ENCODE assay signal across 22 cellular contexts in genomic region chrX:33906971-33907370, GRCh38.
"Had no signal": no experiment of that assay in that cellular context is flagged by ENCODE, and none has a peak within 500 bp of the region (broad histone marks: within the 10 kb centered on the region; RNA-seq: fewer than 3 reads in every experiment).

No MANE protein-coding gene starts in this region.

- H3K4me3 ChIP-seq: heart left ventricle, left ventricle myocardium inferior, lung, pancreas, spleen, suprapubic skin, tibial artery had no signal

- H3K36me3 Mint-ChIP-seq: activated naive CD4-positive, alpha-beta T cell treated with anti-CD3 and anti-CD28 coated beads, Interleukin-2, amount 50 U/mL, for 24 hours; naive B cell had no signal

- H3K4me3 Mint-ChIP-seq: activated CD4-positive, alpha-beta memory T cell treated with anti-CD3 and anti-CD28 coated beads, Interleukin-2, amount 10 ng/mL, durations not matched to agents 7 days and 5 days; activated CD4-positive, alpha-beta T cell treated with anti-CD3 and anti-CD28 coated beads, Interleukin-2, amount 10 ng/mL, durations not matched to agents 7 days and 5 days; activated naive CD4-positive, alpha-beta T cell treated with anti-CD3 and anti-CD28 coated beads, Interleukin-2, amount 50 U/mL, for 24 hours; activated naive CD8-positive, alpha-beta T cell treated with anti-CD3 and anti-CD28 coated beads, Interleukin-2, amount 50 U/mL, for 24 hours; activated T-cell treated with anti-CD3 and anti-CD28 coated beads, Interleukin-2, amount 50 U/mL, for 4 hours; activated T-helper 17 cell treated with anti-CD3 and anti-CD28 coated beads, Interleukin-2, amount 50 U/mL, for 72 hours; naive B cell had no signal

- H3K27me3 Mint-ChIP-seq: activated CD4-positive, alpha-beta memory T cell treated with anti-CD3 and anti-CD28 coated beads, Interleukin-2, amount 10 ng/mL, durations not matched to agents 7 days and 5 days; activated CD4-positive, alpha-beta T cell treated with anti-CD3 and anti-CD28 coated beads, Interleukin-2, amount 10 ng/mL, durations not matched to agents 7 days and 5 days; activated naive CD4-positive, alpha-beta T cell treated with anti-CD3 and anti-CD28 coated beads, Interleukin-2, amount 50 U/mL, for 24 hours; activated naive CD8-positive, alpha-beta T cell treated with anti-CD3 and anti-CD28 coated beads, Interleukin-2, amount 50 U/mL, for 24 hours; activated T-helper 17 cell treated with anti-CD3 and anti-CD28 coated beads, Interleukin-2, amount 50 U/mL, for 72 hours; naive B cell had no signal

- H3K9me3 Mint-ChIP-seq: activated CD4-positive, alpha-beta memory T cell treated with anti-CD3 and anti-CD28 coated beads, Interleukin-2, amount 10 ng/mL, durations not matched to agents 7 days and 5 days; activated naive CD4-positive, alpha-beta T cell treated with anti-CD3 and anti-CD28 coated beads, Interleukin-2, amount 50 U/mL, for 24 hours; activated naive CD8-positive, alpha-beta T cell treated with anti-CD3 and anti-CD28 coated beads, Interleukin-2, amount 50 U/mL, for 24 hours; activated T-cell treated with anti-CD3 and anti-CD28 coated beads, Interleukin-2, amount 50 U/mL, for 4 hours; activated T-helper 17 cell treated with anti-CD3 and anti-CD28 coated beads, Interleukin-2, amount 50 U/mL, for 72 hours had no signal

- H3K27me3 ChIP-seq: heart left ventricle, spleen, suprapubic skin, tibial artery had no signal

- H3K27ac ChIP-seq: heart left ventricle, left ventricle myocardium inferior, pancreas, spleen, suprapubic skin, tibial artery had no signal

- DNase-seq: activated CD4-positive, alpha-beta memory T cell treated with anti-CD3 and anti-CD28 coated beads, Interleukin-2, amount 10 ng/mL, durations not matched to agents 7 days and 5 days; activated CD4-positive, alpha-beta T cell treated with anti-CD3 and anti-CD28 coated beads for 1 hour; activated CD4-positive, alpha-beta T cell treated with anti-CD3 and anti-CD28 coated beads, Interleukin-2, amount 10 ng/mL, durations not matched to agents 7 days and 5 days; activated gamma-delta T cell treated with Interleukin-2 at 50 U/mL for 16 hours; activated naive CD8-positive, alpha-beta T cell treated with anti-CD3 and anti-CD28 coated beads, Interleukin-2, amount 50 U/mL, for 24 hours; activated T-cell treated with anti-CD3 and anti-CD28 coated beads, Interleukin-2, amount 50 U/mL, for 4 hours; amygdala; central memory CD4-positive, alpha-beta T cell; heart left ventricle; left ventricle myocardium inferior; naive B cell; nucleus accumbens; pancreas; right cardiac atrium; spleen; stimulated activated naive CD4-positive, alpha-beta T cell; T-helper 2 cell; tibial artery had no signal

- H3K4me1 Mint-ChIP-seq: activated CD4-positive, alpha-beta memory T cell treated with anti-CD3 and anti-CD28 coated beads, Interleukin-2, amount 10 ng/mL, durations not matched to agents 7 days and 5 days; activated CD4-positive, alpha-beta T cell treated with anti-CD3 and anti-CD28 coated beads, Interleukin-2, amount 10 ng/mL, durations not matched to agents 7 days and 5 days; activated naive CD4-positive, alpha-beta T cell treated with anti-CD3 and anti-CD28 coated beads, Interleukin-2, amount 50 U/mL, for 24 hours; activated naive CD8-positive, alpha-beta T cell treated with anti-CD3 and anti-CD28 coated beads, Interleukin-2, amount 50 U/mL, for 24 hours; activated T-helper 17 cell treated with anti-CD3 and anti-CD28 coated beads, Interleukin-2, amount 50 U/mL, for 72 hours; naive B cell had no signal

- H3K36me3 ChIP-seq: heart left ventricle, left ventricle myocardium inferior, pancreas, spleen, suprapubic skin, tibial artery had no signal

- H3K27ac Mint-ChIP-seq: activated CD4-positive, alpha-beta memory T cell treated with anti-CD3 and anti-CD28 coated beads, Interleukin-2, amount 10 ng/mL, durations not matched to agents 7 days and 5 days; activated CD4-positive, alpha-beta T cell treated with anti-CD3 and anti-CD28 coated beads, Interleukin-2, amount 10 ng/mL, durations not matched to agents 7 days and 5 days; activated naive CD4-positive, alpha-beta T cell treated with anti-CD3 and anti-CD28 coated beads, Interleukin-2, amount 50 U/mL, for 24 hours; activated naive CD8-positive, alpha-beta T cell treated with anti-CD3 and anti-CD28 coated beads, Interleukin-2, amount 50 U/mL, for 24 hours; activated T-helper 17 cell treated with anti-CD3 and anti-CD28 coated beads, Interleukin-2, amount 50 U/mL, for 72 hours; naive B cell had no signal

- ATAC-seq: activated naive CD8-positive, alpha-beta T cell treated with anti-CD3 and anti-CD28 coated beads, Interleukin-2, amount 50 U/mL, for 24 hours; activated T-cell treated with anti-CD3 and anti-CD28 coated beads, Interleukin-2, amount 50 U/mL, for 4 hours; activated T-helper 17 cell treated with anti-CD3 and anti-CD28 coated beads, Interleukin-2, amount 50 U/mL, for 72 hours; heart left ventricle; pancreas; right cardiac atrium had no signal

- H3K4me1 ChIP-seq: heart left ventricle, left ventricle myocardium inferior, pancreas, spleen, suprapubic skin, tibial artery had no signal

- H3K9me3 ChIP-seq: left ventricle myocardium inferior, pancreas, suprapubic skin, tibial artery had no signal
